Comparison of ENCODE assay signal across 16 cellular contexts in genomic region chr17:27600471-27600870, GRCh38. TPM values are rescaled to one million over a fixed set of nuclear protein-coding genes. Genes with fewer than 3 reads are reported as not detected.
A peak's percentile ranks its signal among the peaks of the same experiment; 100 is the strongest.
DNase-seq lines count a peak whose midpoint lies in the region; ATAC-seq and TF ChIP-seq lines count a peak whose summit lies in the region.
"Had no signal": no experiment of that assay in that cellular context is flagged by ENCODE, and none has a peak within 500 bp of the region (broad histone marks: within the 10 kb centered on the region; RNA-seq: fewer than 3 reads in every experiment).

No MANE protein-coding gene starts in this region.

- no peak for TF ChIP-seq POLR2A in transverse colon (IDR thresholded peaks at IDR 0.05)

- TF ChIP-seq CTCF in AG04449 (IDR thresholded peaks at IDR 0.05; ENCODE audit: insufficient read depth, low read length, missing control alignments) (no peak), chondrocyte (IDR thresholded peaks at IDR 0.05) (no peak), osteoblast (IDR thresholded peaks at IDR 0.05; ENCODE audit: extremely low read depth, low read depth, low read length) (no peak), transverse colon (IDR thresholded peaks at IDR 0.05) (no peak)

- H3K4me2 ChIP-seq in osteoblast (ENCODE audit: insufficient read depth, low read length): no peak overlapping the region

- POLR2A ChIA-PET in AG04449 (lab: Yijun Ruan, JAX): interaction anchor here (0.7 to 1.2 kb wide), 3 partner anchors 14 to 268 kb away, joined by 3 to 4 read pairs (median 3); no protein-coding TSS in a partner anchor

- DNase-seq in AG04449 (ENCODE audit: low read depth, low spot score) (peak; percentile 23), LHCN-M2 (ENCODE audit: low read depth) (peak; percentile 90), chondrocyte (ENCODE audit: low spot score) (no peak), osteoblast (ENCODE audit: insufficient read length, low spot score, missing footprints) (no peak), NCI-H510A treated with DMSO at 0.1 percent for 48 hours (lab: John Stamatoyannopoulos, UW) (no peak), KBM-7 (no peak), transverse colon (no peak)

- CTCF ChIA-PET in AG04449 (lab: Yijun Ruan, JAX): interaction anchor here (0.7 to 20.5 kb wide), 70 partner anchors 11 to 403 kb away, joined by 3 to 634 read pairs (median 6); partner anchors contain the start of genes KSR1 and WSB1

- H3K27me3 ChIP-seq in osteoblast (ENCODE audit: insufficient read depth, low read length): no peaks in the 10 kb centered on the region
- no peaks in the 10 kb centered on the region for H3K27me3 ChIP-seq in transverse colon
- H3K27me3 ChIP-seq: BE2C, breast epithelium had no signal

- 84 to 90% methylated on average over 8 of the region's 8 CpGs for WGBS in transverse colon (ENCODE audit: low coverage in 1 of 2), 2 donors

- H3K9me3 ChIP-seq in osteoblast (ENCODE audit: low read depth, low read length): no peaks in the 10 kb centered on the region
- no peaks in the 10 kb centered on the region for H3K9me3 ChIP-seq in transverse colon
- H3K9me3 ChIP-seq: BE2C, breast epithelium, mucosa of descending colon had no signal

- H3K27ac Mint-ChIP-seq in chondrocyte (ENCODE audit: unreplicated experiment): peak overlapping the region; percentile 8
- H3K27ac Mint-ChIP-seq: stimulated activated naive B cell treated with anti-CD40 and anti-IgM and Interleukin-4, amounts not matched to agents 10 μg/mL and 1 μg/mL and 100 μg/mL, for 72 hours; T-helper 2 cell treated with Interferon-gamma antibody and Interleukin-4, amounts not matched to agents 5 μg/mL and 100 μg/mL, for 36 hours had no signal

- no peaks in the 10 kb centered on the region for H3K79me2 ChIP-seq in osteoblast (ENCODE audit: insufficient read depth, low read length)

- H3K4me3 Mint-ChIP-seq in chondrocyte (ENCODE audit: unreplicated experiment): no peak overlapping the region
- H3K4me3 Mint-ChIP-seq: immature natural killer cell; nephron; stimulated activated naive B cell treated with anti-CD40 and anti-IgM and Interleukin-4, amounts not matched to agents 10 μg/mL and 1 μg/mL and 100 μg/mL, for 72 hours; T-helper 2 cell treated with Interferon-gamma antibody and Interleukin-4, amounts not matched to agents 5 μg/mL and 100 μg/mL, for 36 hours had no signal

- in situ Hi-C loops in KBM-7 (cut with MboI; ENCODE audit: low pct_unique_long_range_greater_than_20kb, low sequenced_read_pairs): no loop called here
- in situ Hi-C loops in transverse colon (cut with MboI; ENCODE audit: low pct_ligation_motif_present in 1 of 4, low pct_unique_long_range_greater_than_20kb in 1 of 4, low sequenced_read_pairs in 3 of 4): loop anchor here in 3 of 4 donors (5.0 to 25.0 kb wide), 7 partner anchors 52 to 366 kb away; partner anchors contain the start of gene LYRM9 (in 1 of the 3)

- H3K4me1 ChIP-seq in osteoblast (ENCODE audit: insufficient read depth, low read length) (peaks cover 4% of the 10 kb centered on the region), transverse colon (peaks cover 0 to 19% (median 11%) of the 10 kb centered on the region in 4 donors)
- H3K4me1 ChIP-seq: breast epithelium had no signal

- H4K20me1 ChIP-seq in osteoblast (ENCODE audit: insufficient read depth, low read length): no peaks in the 10 kb centered on the region

- no peaks in the 10 kb centered on the region for H3K9me3 Mint-ChIP-seq in chondrocyte (ENCODE audit: low read depth)
- H3K9me3 Mint-ChIP-seq: activated T-helper 2 cell treated with anti-CD3 and anti-CD28 coated beads, Interferon-gamma antibody, Interleukin-2, Interleukin-4, amounts not matched to agents 10 μg/mL and 5 μg/mL and 100 μg/mL, durations not matched to agents 14 hours and 24 hours and 36 hours; immature natural killer cell; nephron; stimulated activated naive B cell treated with anti-CD40 and anti-IgM and Interleukin-4, amounts not matched to agents 10 μg/mL and 1 μg/mL and 100 μg/mL, for 72 hours; T-helper 2 cell treated with Interferon-gamma antibody and Interleukin-4, amounts not matched to agents 5 μg/mL and 100 μg/mL, for 36 hours had no signal

- intact Hi-C loops in transverse colon (cut with DNase I; ENCODE audit: low total_unique reads): loop anchor here (2.0 to 10.0 kb wide), 2 partner anchors 246 to 366 kb away; no protein-coding TSS in a partner anchor

- H3K36me3 ChIP-seq in osteoblast (ENCODE audit: insufficient read depth, low read length) (no peaks in the 10 kb centered on the region), transverse colon (peaks cover 0 to under 1% (median 0%) of the 10 kb centered on the region in 4 donors)
- H3K36me3 ChIP-seq: BE2C had no signal

- H3K4me3 ChIP-seq in AG04449 (ENCODE audit: low read depth, low read length) (no peak overlapping the region), osteoblast (ENCODE audit: insufficient read depth, low read length) (no peak overlapping the region), transverse colon (no peak overlapping the region)
- H3K4me3 ChIP-seq: breast epithelium, mucosa of descending colon had no signal

- H2AFZ ChIP-seq in osteoblast (ENCODE audit: low read length): no peak overlapping the region

- H3K27ac ChIP-seq in osteoblast (ENCODE audit: low read depth, low read length): peak overlapping the region; percentile 32
- H3K27ac ChIP-seq in transverse colon: no peak overlapping the region
- H3K27ac ChIP-seq: breast epithelium had no signal

- no peaks in the 10 kb centered on the region for H3K27me3 Mint-ChIP-seq in chondrocyte (ENCODE audit: low read depth)
- H3K27me3 Mint-ChIP-seq: stimulated activated naive B cell treated with anti-CD40 and anti-IgM and Interleukin-4, amounts not matched to agents 10 μg/mL and 1 μg/mL and 100 μg/mL, for 72 hours had no signal

- no peak for TF ChIP-seq EP300 in transverse colon (IDR thresholded peaks at IDR 0.05; ENCODE audit: low read depth)

- no peak for ATAC-seq in HG03460 (IDR thresholded peaks at IDR 0.05; ENCODE audit: unreplicated experiment)

- peaks cover 19% of the 10 kb centered on the region for H3K36me3 Mint-ChIP-seq in chondrocyte (ENCODE audit: low read depth)

- peaks cover 18% of the 10 kb centered on the region for H3K4me1 Mint-ChIP-seq in chondrocyte (ENCODE audit: low read depth)

RNA-seq across cellular contexts. Expression of gene LGALS9, which starts 30.5 kb away (rescaled TPM):
- total RNA-seq in LHCN-M2 (2014; rRNA removed): 0.11 TPM in 1 of 2 replicates, not detected in the other
- 1.00 TPM for polyA plus RNA-seq in LHCN-M2 (2012)
- 2.1 to 4.3 TPM (median 2.9 TPM) in 3 replicates for total RNA-seq in chondrocyte
- 1.4 and 4.7 TPM in 2 replicates for total RNA-seq in osteoblast
- 100 to 1,000 TPM; 245 to 463 (median 368) TPM for total RNA-seq in transverse colon

Comparison
In these comparisons a context has a peak if more than half of its experiments do, and no peak if none do; other contexts are left out.
1. DNase-seq: peak in AG04449 (single experiment) and LHCN-M2 (single experiment); none in chondrocyte (single experiment), osteoblast (single experiment), NCI-H510A treated with DMSO at 0.1 percent for 48 hours (single experiment), KBM-7 (single experiment) and transverse colon (single experiment).
2. RNA of gene LGALS9, which starts 30.5 kb away (total RNA-seq): 245 to 463 TPM in transverse colon; 2.1 to 4.3 TPM in chondrocyte, 1.4 to 4.7 TPM in osteoblast and 0.11 TPM in LHCN-M2; every median in the first group is over 10 times any median in the second.